8 cellular contexts compared by ENCODE assay signal in the genomic region with DNA sequence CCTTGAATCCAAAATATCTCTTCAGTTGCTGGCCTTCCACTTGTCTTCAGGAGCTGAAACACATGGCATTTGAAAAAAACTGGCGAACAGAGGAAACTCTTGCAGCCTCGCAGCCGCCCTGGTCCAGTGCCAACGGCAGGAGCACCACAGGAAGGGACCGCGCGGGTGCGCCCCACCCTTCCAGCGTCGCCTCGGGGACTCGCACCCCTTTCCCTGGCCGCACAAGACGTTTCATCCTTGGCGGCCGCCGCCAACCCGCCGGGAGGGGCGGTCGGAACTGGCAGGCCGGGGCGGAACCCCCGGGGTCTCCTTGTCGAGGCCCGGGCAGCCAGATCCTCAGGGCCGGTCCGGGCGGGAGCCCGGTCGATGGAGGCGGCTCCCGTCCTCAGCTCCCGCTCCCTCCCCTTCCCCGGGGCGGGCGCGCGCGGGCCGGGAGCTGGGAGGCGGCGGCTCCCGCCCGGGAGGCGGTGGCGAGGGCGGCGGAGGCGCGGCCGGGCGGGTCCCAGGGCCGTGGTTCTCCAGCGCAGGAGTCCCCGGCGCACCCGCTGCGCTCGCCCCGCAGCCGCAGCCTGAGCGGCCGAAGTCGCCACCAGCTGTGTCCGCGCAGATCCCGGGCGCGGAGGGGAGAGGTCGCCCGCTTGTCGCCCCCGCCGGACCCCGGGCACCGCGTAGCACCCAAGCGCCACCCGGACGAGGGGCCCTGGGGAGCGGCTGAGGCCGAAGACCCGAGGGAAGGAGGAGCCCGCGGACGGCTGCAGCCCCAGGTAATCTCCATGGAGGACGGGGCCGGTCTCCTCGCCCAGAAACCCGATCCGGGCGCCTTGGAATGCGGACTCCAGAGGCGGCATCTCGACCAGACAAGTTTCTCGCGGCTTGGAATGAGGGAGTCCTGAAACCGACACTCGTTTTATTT. TPM values are rescaled to one million over a fixed set of nuclear protein-coding genes. Genes with fewer than 3 reads are reported as not detected.
A peak's percentile ranks its signal among the peaks of the same experiment; 100 is the strongest.
DNase-seq lines count a peak whose midpoint lies in the region; ATAC-seq, FAIRE-seq and TF ChIP-seq lines count a peak whose summit lies in the region.

No MANE protein-coding gene starts in this region.

- 3% methylated on average over 21 of the region's 100 CpGs for WGBS in mammary epithelial cell (ENCODE audit: low coverage, missing lambda C conversion rate)

- in situ Hi-C loops in GM13976 (cut with MboI; ENCODE audit: low sequenced_read_pairs, unreplicated experiment) (no loop called here), mammary epithelial cell (cut with MboI; ENCODE audit: low sequenced_read_pairs in 2 of 2) (loop anchor here in 1 of 2 donors (25.0 kb wide), 1 partner anchor 896 kb away; no protein-coding TSS in a partner anchor)

- peaks cover 8% of the 10 kb centered on the region for H3K27me3 ChIP-seq in mammary epithelial cell (ENCODE audit: insufficient read depth, low read length)

- TF ChIP-seq CTCF in GM13976 (IDR thresholded peaks at IDR 0.05; ENCODE audit: borderline replicate concordance, control extremely low read depth, extremely low read depth, insufficient read depth, missing control alignments) (no peak), mammary epithelial cell (conservative IDR thresholded peaks at IDR 0.05 in 1 of 2, IDR thresholded peaks at IDR 0.05 in 1 of 2; ENCODE audit: extremely low read depth in 1 of 2, insufficient read depth in 1 of 2, low read depth in 1 of 2, low read length in 2 of 2) (no peak), kidney (IDR thresholded peaks at IDR 0.05; ENCODE audit: borderline replicate concordance, extremely low read depth, insufficient read depth) (no peak)

- H4K20me1 ChIP-seq in mammary epithelial cell (ENCODE audit: insufficient read depth, low read length) = no peaks in the 10 kb centered on the region

- FAIRE-seq in kidney (lab: Jason Lieb, UNC) = no peak

- no peak overlapping the region for H3K27ac ChIP-seq in mammary epithelial cell (ENCODE audit: insufficient read depth, low read depth, low read length)
- no peak overlapping the region for H3K27ac ChIP-seq in kidney (ENCODE audit: low read depth in 2 of 2, low read length in 2 of 2)

- no peak overlapping the region for H3K27ac Mint-ChIP-seq in stimulated activated memory B cell treated with anti-CD40 and anti-IgM and Interleukin-4, amounts not matched to agents 10 μg/mL and 1 μg/mL and 100 μg/mL, for 72 hours

- no peak overlapping the region for H3K4me3 Mint-ChIP-seq in stimulated activated memory B cell treated with anti-CD40 and anti-IgM and Interleukin-4, amounts not matched to agents 10 μg/mL and 1 μg/mL and 100 μg/mL, for 72 hours

- intact Hi-C loops in mammary epithelial cell (cut with micrococcal nuclease) (loop anchor here (1.0 to 5.0 kb wide), 6 partner anchors 239 to 1851 kb away; no protein-coding TSS in a partner anchor), kidney (cut with DNase I) (no loop called here)

- peak; percentile 35 for DNase-seq in A172 (ENCODE audit: low spot score)
- peak; percentile 28 for DNase-seq in GM13976 (ENCODE audit: low spot score)
- DNase-seq in NCI-H69 (lab: John Stamatoyannopoulos, UW) = peak; percentile 87
- DNase-seq in mammary epithelial cell = peak; percentile 38
- DNase-seq in kidney = peak; percentile 82
- no peak for DNase-seq in GF-D8 (lab: John Stamatoyannopoulos, UW)

- peak; percentile 39 for ATAC-seq in stimulated activated memory B cell treated with anti-CD40 and anti-IgM and Interleukin-4, amounts not matched to agents 10 μg/mL and 1 μg/mL and 100 μg/mL, for 72 hours
- ATAC-seq in HG02981 (IDR thresholded peaks at IDR 0.05; ENCODE audit: unreplicated experiment) = no peak

- H3K4me1 ChIP-seq in mammary epithelial cell (ENCODE audit: insufficient read depth, low read length) (peaks cover 8% of the 10 kb centered on the region), kidney (ENCODE audit: control insufficient read depth in 1 of 2, insufficient read depth in 1 of 2, low read depth in 1 of 2, low read length in 2 of 2) (no peaks in the 10 kb centered on the region)

- dilution Hi-C loops in mammary epithelial cell (cut with HindIII; ENCODE audit: low sequenced_read_pairs) = no loop called here

- H3K9me3 ChIP-seq in mammary epithelial cell (replicated peaks; ENCODE audit: insufficient read depth, low read length) (no peaks in the 10 kb centered on the region), kidney (ENCODE audit: control insufficient read depth in 1 of 2, low read length in 2 of 2) (no peaks in the 10 kb centered on the region)

- BruUV-seq in mammary epithelial cell (replicated peaks; lab: Mats Ljungman, UMichigan) = no TSS peak

- no peaks in the 10 kb centered on the region for H3K79me2 ChIP-seq in mammary epithelial cell (ENCODE audit: insufficient read depth, low read length)

- peak overlapping the region; percentile 83 for H2AFZ ChIP-seq in mammary epithelial cell (ENCODE audit: low read depth, low read length)

- H3K9ac ChIP-seq in mammary epithelial cell (ENCODE audit: insufficient read depth, low read length) = no peak overlapping the region
- no peak overlapping the region for H3K9ac ChIP-seq in kidney (ENCODE audit: low read length in 2 of 2)

- peak overlapping the region; percentile 48 to 59 (median 51) for H3K4me3 ChIP-seq in mammary epithelial cell (replicated peaks in 1 of 3; ENCODE audit: insufficient read depth in 1 of 3, low read depth in 2 of 3, low read length in 3 of 3)
- peak overlapping the region; percentile 31 to 44 for H3K4me3 ChIP-seq in kidney (ENCODE audit: low read length in 2 of 2)

- no peaks in the 10 kb centered on the region for H3K36me3 ChIP-seq in mammary epithelial cell (ENCODE audit: insufficient read depth, low read length)
- H3K36me3 ChIP-seq in kidney (ENCODE audit: control insufficient read depth in 1 of 2, insufficient read depth in 2 of 2, low read length in 2 of 2) = no peaks in the 10 kb centered on the region

- peaks cover 33% of the 10 kb centered on the region for H3K27me3 Mint-ChIP-seq in stimulated activated memory B cell treated with anti-CD40 and anti-IgM and Interleukin-4, amounts not matched to agents 10 μg/mL and 1 μg/mL and 100 μg/mL, for 72 hours

- CTCF ChIA-PET in mammary epithelial cell (lab: Charles Lee; ENCODE audit: low non-redundant PET) = interaction anchor here (0.7 kb wide), 1 partner anchor 282 kb away, joined by 3 read pairs; no protein-coding TSS in a partner anchor

- no peaks in the 10 kb centered on the region for H3K9me3 Mint-ChIP-seq in stimulated activated memory B cell treated with anti-CD40 and anti-IgM and Interleukin-4, amounts not matched to agents 10 μg/mL and 1 μg/mL and 100 μg/mL, for 72 hours

- H3K36me3 Mint-ChIP-seq in stimulated activated memory B cell treated with anti-CD40 and anti-IgM and Interleukin-4, amounts not matched to agents 10 μg/mL and 1 μg/mL and 100 μg/mL, for 72 hours = no peaks in the 10 kb centered on the region

- H3K4me2 ChIP-seq in mammary epithelial cell (ENCODE audit: insufficient read depth, low read depth, low read length) = peak overlapping the region; percentile 98

- H3K4me1 Mint-ChIP-seq in stimulated activated memory B cell treated with anti-CD40 and anti-IgM and Interleukin-4, amounts not matched to agents 10 μg/mL and 1 μg/mL and 100 μg/mL, for 72 hours = no peaks in the 10 kb centered on the region

RNA-seq across cellular contexts. Expression of a gene that starts 0.9 kb away (rescaled TPM):
- 0.74 and 1.7 TPM in 2 replicates for total RNA-seq in A172 (2014; rRNA removed; shearing (Covaris generic))
- not detected for total RNA-seq in mammary epithelial cell
- not detected for polyA plus RNA-seq in mammary epithelial cell
- polyA minus RNA-seq in mammary epithelial cell = not detected
- total RNA-seq in kidney = 0.09 TPM
- 0.22 TPM for polyA plus RNA-seq in kidney (ENCODE audit: insufficient read depth, low read depth, low replicate concordance)
